Comparison of ENCODE assay signal across 8 cellular contexts in the genomic region with DNA sequence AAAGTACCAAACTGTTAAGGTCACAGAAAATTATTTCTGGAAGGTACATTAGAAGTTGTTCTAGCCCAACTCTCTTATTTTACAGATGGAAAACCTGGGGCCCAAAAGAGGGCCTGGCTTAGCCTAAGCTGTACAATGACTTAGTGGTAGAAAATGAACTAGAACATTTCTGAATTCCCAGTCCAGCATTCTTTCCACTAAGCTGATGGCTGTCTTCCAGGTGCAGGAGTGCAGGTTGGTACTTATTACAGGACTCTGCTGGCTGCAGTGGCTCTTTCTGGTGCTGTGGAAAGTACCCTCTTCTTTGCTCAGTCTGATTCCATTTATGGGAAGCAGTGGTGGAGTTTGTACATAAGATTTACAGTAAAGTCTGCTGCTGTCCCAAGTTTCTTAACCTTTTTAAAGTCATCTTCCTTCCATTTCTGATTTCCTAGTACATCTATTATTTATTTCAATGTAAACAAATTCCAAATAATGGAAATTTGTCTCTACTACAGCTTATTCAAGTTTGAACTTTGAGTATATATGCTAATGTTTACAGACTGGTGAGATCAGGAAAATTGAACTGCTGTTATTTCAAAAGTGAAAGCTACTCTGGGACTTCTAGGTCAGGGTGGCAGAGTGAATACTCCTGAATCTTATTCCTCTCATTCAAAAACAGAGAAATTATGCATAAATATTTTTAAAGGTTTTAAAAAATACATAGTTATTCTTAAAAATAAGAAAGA.
DNase-seq lines count a peak whose midpoint lies in the region; ATAC-seq and TF ChIP-seq lines count a peak whose summit lies in the region.
"Not testable (repeated sequence)": the region's sequence is repeated elsewhere in the genome, so short reads cannot be mapped to it uniquely, and the experiment has no call there.

No MANE protein-coding gene starts in this region.

- not testable (repeated sequence) for H3K9me3 ChIP-seq in muscle layer of colon (ENCODE audit: low read length); sigmoid colon; aorta (ENCODE audit: control insufficient read depth, low read length)

- DNase-seq in EH (ENCODE audit: low read depth) (peak; percentile 29), choroid plexus epithelial cell (ENCODE audit: low read depth) (peak; percentile 52), kidney tubule cell (ENCODE audit: low spot score) (peak; percentile 13)
- DNase-seq in activated T-cell treated with anti-CD3 and anti-CD28 coated beads, Interleukin-2, amount 50 U/mL, for 72 hours; Right ventricle myocardium inferior (ENCODE audit: missing footprints); sigmoid colon; aorta: not testable (repeated sequence)

- H3K36me3 ChIP-seq in muscle layer of colon (ENCODE audit: insufficient read depth, low read length); sigmoid colon; aorta (ENCODE audit: control insufficient read depth in 1 of 2, insufficient read depth in 2 of 2, low read length in 1 of 2): not testable (repeated sequence)

- ATAC-seq in activated T-cell treated with anti-CD3 and anti-CD28 coated beads, Interleukin-2, amount 50 U/mL, for 72 hours (replicated peaks in 1 of 2) = not testable (repeated sequence)
- ATAC-seq in Right ventricle myocardium inferior = peak; percentile 76
- peak; percentile 68 for ATAC-seq in aorta (ENCODE audit: low FRiP score)

- intact Hi-C loops in Right ventricle myocardium inferior (cut with DNase I); sigmoid colon (cut with DNase I); aorta (cut with DNase I): not testable (repeated sequence)

- peak overlapping the region; percentile 39 for H3K27ac Mint-ChIP-seq in activated T-cell treated with anti-CD3 and anti-CD28 coated beads, Interleukin-2, amount 50 U/mL, for 72 hours

- TF ChIP-seq EP300 in sigmoid colon (IDR thresholded peaks at IDR 0.05) = not testable (repeated sequence)

- H3K4me3 ChIP-seq in choroid plexus epithelial cell (ENCODE audit: low read depth, low read length); muscle layer of colon (ENCODE audit: low read depth in 1 of 2, low read length in 2 of 2); sigmoid colon; aorta (ENCODE audit: low read length in 2 of 2): not testable (repeated sequence)

- H3K9me3 Mint-ChIP-seq in activated T-cell treated with anti-CD3 and anti-CD28 coated beads, Interleukin-2, amount 50 U/mL, for 72 hours = not testable (repeated sequence)

- H3K4me1 Mint-ChIP-seq in activated T-cell treated with anti-CD3 and anti-CD28 coated beads, Interleukin-2, amount 50 U/mL, for 72 hours (ENCODE audit: low read depth) = not testable (repeated sequence)

- H3K4me3 Mint-ChIP-seq in activated T-cell treated with anti-CD3 and anti-CD28 coated beads, Interleukin-2, amount 50 U/mL, for 72 hours = not testable (repeated sequence)

- H3K27me3 ChIP-seq in muscle layer of colon (ENCODE audit: control insufficient read depth in 1 of 2, insufficient read depth in 2 of 2, low read length in 2 of 2); sigmoid colon; aorta (ENCODE audit: control insufficient read depth in 1 of 2, insufficient read depth in 2 of 2, low read length in 1 of 2): not testable (repeated sequence)

- not testable (repeated sequence) for TF ChIP-seq CTCF in choroid plexus epithelial cell (conservative IDR thresholded peaks at IDR 0.05; ENCODE audit: low read depth, low read length); sigmoid colon (IDR thresholded peaks at IDR 0.05)

- TF ChIP-seq POLR2A in sigmoid colon (IDR thresholded peaks at IDR 0.05) = not testable (repeated sequence)

- not testable (repeated sequence) for H3K27me3 Mint-ChIP-seq in activated T-cell treated with anti-CD3 and anti-CD28 coated beads, Interleukin-2, amount 50 U/mL, for 72 hours (ENCODE audit: low read depth)

- H3K4me1 ChIP-seq in muscle layer of colon (ENCODE audit: insufficient read depth, low read length) (peaks cover 42% of the 10 kb centered on the region), sigmoid colon (peaks cover 0 to 53% (median 46%) of the 10 kb centered on the region in 4 donors), aorta (ENCODE audit: control insufficient read depth in 1 of 2, insufficient read depth in 2 of 2, low read length in 2 of 2) (peaks cover 0 to 14% of the 10 kb centered on the region in 2 donors)

- peak overlapping the region; percentile 63 for H3K27ac ChIP-seq in muscle layer of colon (ENCODE audit: low read depth, low read length)
- peak overlapping the region; percentile 65 to 83 (median 77) for H3K27ac ChIP-seq in sigmoid colon
- H3K27ac ChIP-seq in aorta (ENCODE audit: low read depth in 1 of 2, low read length in 2 of 2) = peak overlapping the region in 1 of 2 donors; percentile 57

- H3K9ac ChIP-seq in muscle layer of colon (ENCODE audit: low read length) = not testable (repeated sequence)

- H3K36me3 Mint-ChIP-seq in activated T-cell treated with anti-CD3 and anti-CD28 coated beads, Interleukin-2, amount 50 U/mL, for 72 hours (ENCODE audit: insufficient read depth in 2 of 2) = not testable (repeated sequence)
